In the genomic region with DNA sequence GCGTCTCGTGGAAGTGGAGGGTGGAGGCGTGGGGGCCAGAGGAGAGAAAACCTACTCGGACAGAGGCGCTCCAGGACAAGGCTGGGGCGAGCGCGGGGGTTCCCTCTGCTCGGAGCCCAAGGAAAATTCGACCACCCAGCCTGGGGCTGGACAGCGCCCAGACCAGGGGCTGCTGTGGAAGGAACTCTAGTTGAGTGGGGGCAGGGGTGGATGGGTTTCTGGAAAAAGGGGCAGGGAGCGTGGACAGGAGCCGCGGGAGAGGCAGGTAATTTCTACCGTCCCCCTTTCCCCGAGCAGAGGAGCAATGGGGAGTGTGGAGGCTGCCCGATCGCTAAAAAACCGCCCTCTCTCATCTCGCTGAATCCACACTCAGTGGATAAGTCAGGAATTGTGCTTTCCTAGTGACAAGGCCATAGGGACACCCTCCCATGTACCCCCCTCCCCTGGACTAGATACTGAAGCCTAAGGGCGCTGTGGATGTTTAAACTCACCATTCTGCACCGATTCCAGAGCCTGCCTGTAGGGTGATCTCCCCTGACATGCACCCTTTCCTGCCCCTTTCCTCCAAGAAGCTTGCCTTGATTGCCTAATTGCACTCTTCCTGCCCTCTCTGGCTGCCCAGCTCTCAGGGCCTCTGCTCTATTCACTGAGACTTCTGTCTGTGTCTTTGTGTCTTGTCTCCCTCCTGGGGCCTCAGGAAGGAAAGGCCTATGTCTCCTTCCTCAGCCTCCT, we compare ENCODE assay signal across 8 cellular contexts.
DNase-seq lines count a peak whose midpoint lies in the region; ATAC-seq and TF ChIP-seq lines count a peak whose summit lies in the region.

No MANE protein-coding gene starts in this region.

- H3K4me3 ChIP-seq in naive thymus-derived CD4-positive, alpha-beta T cell (ENCODE audit: low read length), result no peak overlapping the region
- no peak overlapping the region for H3K4me3 ChIP-seq in BE2C (ENCODE audit: low read depth, low read length)

- peak overlapping the region in 2 of 7 donors; percentile 71 to 83 for H3K27ac Mint-ChIP-seq in CD14-positive monocyte
- H3K27ac Mint-ChIP-seq in naive thymus-derived CD4-positive, alpha-beta T cell, result no peak overlapping the region

- H3K27me3 ChIP-seq in naive thymus-derived CD4-positive, alpha-beta T cell (ENCODE audit: control insufficient read depth in 2 of 2, insufficient read depth in 2 of 2, low read length in 2 of 2), result peaks cover 0 to 3% of the 10 kb centered on the region in 2 donors
- no peaks in the 10 kb centered on the region for H3K27me3 ChIP-seq in BE2C

- H3K4me3 Mint-ChIP-seq in CD14-positive monocyte, result peak overlapping the region; percentile 85 to 97
- peak overlapping the region; percentile 60 to 82 (median 74) for H3K4me3 Mint-ChIP-seq in naive thymus-derived CD4-positive, alpha-beta T cell

- H3K4me1 ChIP-seq in naive thymus-derived CD4-positive, alpha-beta T cell (ENCODE audit: control insufficient read depth in 2 of 2, insufficient read depth in 2 of 2, low read length in 2 of 2), result no peaks in the 10 kb centered on the region
- no peaks in the 10 kb centered on the region for H3K4me1 ChIP-seq in BE2C

- H3K27ac ChIP-seq in naive thymus-derived CD4-positive, alpha-beta T cell (ENCODE audit: low read depth, low read length), result no peak overlapping the region

- no peaks in the 10 kb centered on the region for H3K36me3 ChIP-seq in naive thymus-derived CD4-positive, alpha-beta T cell (ENCODE audit: control insufficient read depth in 2 of 3, insufficient read depth in 3 of 3, low read length in 3 of 3)
- no peaks in the 10 kb centered on the region for H3K36me3 ChIP-seq in BE2C

- CTCF ChIA-PET in naive thymus-derived CD4-positive, alpha-beta T cell (lab: Charles Lee), result no interaction called here

- intact Hi-C loops in CD14-positive monocyte (cut with micrococcal nuclease), result no loop called here
- intact Hi-C loops in naive thymus-derived CD4-positive, alpha-beta T cell (cut with micrococcal nuclease), result no loop called here

- H3K36me3 Mint-ChIP-seq in CD14-positive monocyte, result peaks cover 5 to 6% of the 10 kb centered on the region in 2 donors
- no peaks in the 10 kb centered on the region for H3K36me3 Mint-ChIP-seq in naive thymus-derived CD4-positive, alpha-beta T cell

- TF ChIP-seq CTCF in CD14-positive monocyte (IDR thresholded peaks at IDR 0.05) (no peak), BE2C (IDR thresholded peaks at IDR 0.05; ENCODE audit: low read depth, low read length) (no peak)

- peaks cover 0 to 8% (median 0%) of the 10 kb centered on the region in 7 donors for H3K9me3 Mint-ChIP-seq in CD14-positive monocyte
- H3K9me3 Mint-ChIP-seq in naive thymus-derived CD4-positive, alpha-beta T cell, result peaks cover 0 to 2% (median 0%) of the 10 kb centered on the region in 11 donors

- H3K27me3 Mint-ChIP-seq in CD14-positive monocyte (ENCODE audit: low read depth in 3 of 3), result peaks cover 45 to 57% (median 45%) of the 10 kb centered on the region in 3 donors
- H3K27me3 Mint-ChIP-seq in naive thymus-derived CD4-positive, alpha-beta T cell, result peaks cover 43 to 64% (median 50%) of the 10 kb centered on the region in 5 donors

- no peak for DNase-seq in CD14-positive monocyte (ENCODE audit: low spot score)
- peak; percentile 70 for DNase-seq in NCI-H69 (lab: John Stamatoyannopoulos, UW)
- DNase-seq in ecto neural progenitor cell (ENCODE audit: low spot score), result peak; percentile 67
- DNase-seq in naive thymus-derived CD4-positive, alpha-beta T cell, result no peak
- no peak for DNase-seq in BE2C
- no peak for DNase-seq in foreskin melanocyte
- no peak for DNase-seq in GOT3 (lab: John Stamatoyannopoulos, UW)

- no peaks in the 10 kb centered on the region for H3K9me3 ChIP-seq in naive thymus-derived CD4-positive, alpha-beta T cell (ENCODE audit: control insufficient read depth in 2 of 3, low read length in 3 of 3)
- H3K9me3 ChIP-seq in BE2C, result no peaks in the 10 kb centered on the region

- peaks cover 13% of the 10 kb centered on the region for H3K4me1 Mint-ChIP-seq in CD14-positive monocyte
- H3K4me1 Mint-ChIP-seq in naive thymus-derived CD4-positive, alpha-beta T cell, result peaks cover 8 to 15% (median 12%) of the 10 kb centered on the region in 7 donors

- POLR2A ChIA-PET in naive thymus-derived CD4-positive, alpha-beta T cell (lab: Charles Lee), result no interaction called here

- no peak for ATAC-seq in naive thymus-derived CD4-positive, alpha-beta T cell
- ATAC-seq in HG03097 (IDR thresholded peaks at IDR 0.05; ENCODE audit: low FRiP score, unreplicated experiment), result no peak

Comparison
In these comparisons a context has a peak if more than half of its experiments do, and no peak if none do; other contexts are left out.
1. DNase-seq: peak in NCI-H69 (single experiment) and ecto neural progenitor cell (single experiment); none in CD14-positive monocyte (single experiment), naive thymus-derived CD4-positive, alpha-beta T cell (0 of 9), BE2C (single experiment), foreskin melanocyte (single experiment) and GOT3 (single experiment).